ENCODE assay signal across 13 cellular contexts in the genomic region with DNA sequence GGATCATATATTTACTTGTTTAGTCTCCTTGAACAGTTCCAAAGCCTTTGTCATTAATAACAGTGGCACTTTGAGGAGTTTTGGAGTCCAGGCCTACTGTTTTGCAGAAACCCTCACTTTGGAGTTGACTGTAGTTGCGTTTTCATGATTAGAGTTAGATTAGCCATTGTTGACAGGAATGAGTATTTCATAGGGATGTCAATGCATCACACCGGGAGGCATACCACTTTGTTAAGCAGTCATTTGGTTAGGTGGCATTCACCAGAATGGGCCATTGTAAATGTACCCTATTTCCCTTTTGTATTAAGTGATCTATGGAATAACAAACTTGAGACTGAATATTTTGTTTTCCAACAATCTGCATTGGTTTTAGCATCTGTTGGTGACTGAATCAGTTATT.
"Had no signal": no experiment of that assay in that cellular context is flagged by ENCODE, and none has a peak within 500 bp of the region (broad histone marks: within the 10 kb centered on the region; RNA-seq: fewer than 3 reads in every experiment).

No MANE protein-coding gene starts in this region.

- H3K9me3 ChIP-seq: adrenal gland, gastroesophageal sphincter, heart right ventricle, neutrophil, thyroid gland had no signal

- H3K27ac ChIP-seq: adrenal gland, dorsolateral prefrontal cortex, gastroesophageal sphincter, heart right ventricle, neutrophil had no signal

- H3K36me3 ChIP-seq: gastroesophageal sphincter, thyroid gland had no signal

- DNase-seq: activated CD4-positive, alpha-beta T cell treated with anti-CD3 and anti-CD28 coated beads, Interleukin-2, amount 50 U/mL, for 48 hours; activated naive CD4-positive, alpha-beta T cell treated with Interleukin-2 at 50 U/mL for 16 hours; adrenal gland; dorsolateral prefrontal cortex; heart right ventricle; naive B cell; stimulated activated CD4-positive, alpha-beta T cell treated with anti-CD3 and anti-CD28 coated beads, Interleukin-12 subunit alpha, Interleukin-12 subunit beta, amount 100 ng/mL, for 4 hours; stimulated activated CD4-positive, alpha-beta T cell treated with anti-CD3 and anti-CD28 coated beads, Interleukin-2, amount 100 ng/mL, for 24 hours; SW 1271; thyroid gland had no signal

- H3K27me3 Mint-ChIP-seq: naive B cell had no signal

- H3K9me3 Mint-ChIP-seq: naive B cell had no signal

- H3K27me3 ChIP-seq: adrenal gland, dorsolateral prefrontal cortex, gastroesophageal sphincter, heart right ventricle, neutrophil, thyroid gland had no signal

- H3K4me3 Mint-ChIP-seq: naive B cell had no signal

- H3K4me3 ChIP-seq: adrenal gland, dorsolateral prefrontal cortex, gastroesophageal sphincter, heart right ventricle, lung, thyroid gland had no signal

- ATAC-seq: gastroesophageal sphincter, heart right ventricle had no signal
